Comparison of ENCODE assay signal across 1 cellular context in genomic region chr19:44024900-44025216, GRCh38.
TF ChIP-seq lines count a peak whose summit lies in the region.

No MANE protein-coding gene starts in this region.

TF ChIP-seq in endothelial cell of umbilical vein, 7 proteins besides CTCF, POLR2A, EP300 and RAD21:
- TF ChIP-seq POLR2AphosphoS5 (IDR thresholded peaks at IDR 0.05; ENCODE audit: insufficient read depth, low read depth, low read length) (no peak), MYC (IDR thresholded peaks at IDR 0.05; ENCODE audit: low read depth, low read length) (no peak), JUN (IDR thresholded peaks at IDR 0.05; ENCODE audit: borderline replicate concordance, insufficient read depth, insufficient read length, low read depth) (no peak), GATA2 (IDR thresholded peaks at IDR 0.05; ENCODE audit: insufficient read depth, insufficient read length, low read depth, low read length) (no peak), EZH2 (IDR thresholded peaks at IDR 0.05; ENCODE audit: borderline replicate concordance, low read depth, low read length, severe bottlenecking) (no peak), FOS (IDR thresholded peaks at IDR 0.05; ENCODE audit: borderline replicate concordance, insufficient read depth, low read length) (no peak)
- TF ChIP-seq, protein P1, sequence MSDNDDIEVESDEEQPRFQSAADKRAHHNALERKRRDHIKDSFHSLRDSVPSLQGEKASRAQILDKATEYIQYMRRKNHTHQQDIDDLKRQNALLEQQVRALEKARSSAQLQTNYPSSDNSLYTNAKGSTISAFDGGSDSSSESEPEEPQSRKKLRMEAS (IDR thresholded peaks at IDR 0.05; ENCODE audit: insufficient read depth, insufficient read length): no peak
TF ChIP-seq in endothelial cell of umbilical vein: peak in this region for 0.
